30 cellular contexts compared by ENCODE assay signal in the genomic region with DNA sequence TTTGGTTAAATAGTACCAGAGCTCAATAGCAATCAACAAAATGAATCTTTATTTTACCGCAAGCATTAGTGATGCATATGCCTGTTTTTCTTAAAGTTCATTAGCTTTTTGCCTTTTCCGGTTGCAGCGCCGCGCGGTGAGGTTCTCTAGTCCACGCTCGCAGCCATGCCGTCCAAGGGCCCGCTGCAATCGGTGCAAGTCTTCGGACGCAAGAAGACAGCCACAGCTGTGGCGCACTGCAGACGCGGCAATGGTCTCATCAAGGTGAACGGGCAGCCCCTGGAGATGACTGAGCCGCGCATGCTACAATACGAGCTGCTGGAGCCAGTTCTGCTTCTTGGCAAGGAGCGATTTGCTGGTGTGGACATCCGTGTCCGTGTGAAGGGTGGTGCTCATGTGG.
"Had no signal": no experiment of that assay in that cellular context is flagged by ENCODE, and none has a peak within 500 bp of the region (broad histone marks: within the 10 kb centered on the region; RNA-seq: fewer than 3 reads in every experiment).

No MANE protein-coding gene starts in this region.

- DNase-seq: natural killer cell; occipital lobe; ovary; posterior cingulate gyrus; psoas muscle; right cardiac atrium; spleen; stimulated activated CD4-positive, alpha-beta T cell treated with anti-CD3 and anti-CD28 coated beads, Interleukin-12 subunit alpha, Interleukin-12 subunit beta, amount 100 ng/mL, for 4 hours; stimulated activated CD4-positive, alpha-beta T cell treated with anti-CD3 and anti-CD28 coated beads, Interleukin-1b, Interleukin-23, amount 100 ng/mL, for 48 hours; stimulated activated CD4-positive, alpha-beta T cell treated with anti-CD3 and anti-CD28 coated beads, Interleukin-4, amount 100 ng/mL, for 1 hour; stimulated activated CD4-positive, alpha-beta T cell treated with anti-CD3 and anti-CD28 coated beads, Interleukin-4, amount 100 ng/mL, for 4 hours; stimulated activated CD8-positive, alpha-beta memory T cell treated with anti-CD3 and anti-CD28 coated beads, Interleukin-4, amount 100 ng/mL, for 48 hours; stimulated activated naive CD4-positive, alpha-beta T cell; stimulated activated naive CD8-positive, alpha-beta T cell treated with anti-CD3 and anti-CD28 coated beads, Interleukin-15, amount 100 ng/mL, for 72 hours; stimulated activated naive CD8-positive, alpha-beta T cell treated with anti-CD3 and anti-CD28 coated beads, Interleukin-15, Interleukin-2, amounts not matched to agents 100 U/mL and 50 U/mL, for 24 hours; thyroid gland; trophoblast cell had no signal

- ATAC-seq: natural killer cell; psoas muscle; right cardiac atrium; sciatic nerve; stimulated activated memory B cell treated with anti-CD40 and anti-IgM and Interleukin-4, amounts not matched to agents 10 μg/mL and 1 μg/mL and 100 μg/mL, for 72 hours; stimulated activated naive CD8-positive, alpha-beta T cell treated with anti-CD3 and anti-CD28 coated beads, Interleukin-15, amount 100 ng/mL, for 72 hours; stimulated activated naive CD8-positive, alpha-beta T cell treated with anti-CD3 and anti-CD28 coated beads, Interleukin-15, Interleukin-2, amounts not matched to agents 100 U/mL and 50 U/mL, for 24 hours had no signal

- H3K4me2 ChIP-seq: neural progenitor cell, smooth muscle cell had no signal

- H3K4me3 ChIP-seq: neural progenitor cell, ovary, psoas muscle, skin epidermis, smooth muscle cell, spleen, thoracic aorta, thyroid gland, tibial nerve, upper lobe of left lung, vagina had no signal

- H3K9ac ChIP-seq: neural progenitor cell, parathyroid adenoma had no signal

- H3K27ac ChIP-seq: neural progenitor cell, ovary, parathyroid adenoma, psoas muscle, skin epidermis, spleen, thoracic aorta, thyroid gland, tibial nerve, upper lobe of left lung, vagina had no signal

- H3K27me3 Mint-ChIP-seq: progenitor cell of endocrine pancreas; stimulated activated memory B cell treated with anti-CD40 and anti-IgM and Interleukin-4, amounts not matched to agents 10 μg/mL and 1 μg/mL and 100 μg/mL, for 72 hours; stimulated activated naive CD8-positive, alpha-beta T cell treated with anti-CD3 and anti-CD28 coated beads, Interleukin-15, amount 100 ng/mL, for 72 hours had no signal

- H3K4me1 Mint-ChIP-seq: natural killer cell; nephron; neural progenitor cell; stimulated activated memory B cell treated with anti-CD40 and anti-IgM and Interleukin-4, amounts not matched to agents 10 μg/mL and 1 μg/mL and 100 μg/mL, for 72 hours; stimulated activated naive CD8-positive, alpha-beta T cell treated with anti-CD3 and anti-CD28 coated beads, Interleukin-15, amount 100 ng/mL, for 72 hours had no signal

- H3K4me1 ChIP-seq: neural progenitor cell, parathyroid adenoma, psoas muscle, spleen, thyroid gland, tibial nerve, upper lobe of left lung, vagina had no signal

- H2AFZ ChIP-seq: neural progenitor cell, parathyroid adenoma had no signal

- FAIRE-seq: urothelium cell line had no signal

- H3K27me3 ChIP-seq: neural progenitor cell, ovary, spleen, thyroid gland, tibial nerve, upper lobe of left lung, vagina had no signal

- H3K36me3 ChIP-seq: ovary, thyroid gland, upper lobe of left lung had no signal

- H3K27ac Mint-ChIP-seq: natural killer cell; nephron; neural progenitor cell; progenitor cell of endocrine pancreas; stimulated activated memory B cell treated with anti-CD40 and anti-IgM and Interleukin-4, amounts not matched to agents 10 μg/mL and 1 μg/mL and 100 μg/mL, for 72 hours had no signal

- H3K9me3 ChIP-seq: thyroid gland had no signal

- H3K4me3 Mint-ChIP-seq: natural killer cell; nephron; neural progenitor cell; stimulated activated memory B cell treated with anti-CD40 and anti-IgM and Interleukin-4, amounts not matched to agents 10 μg/mL and 1 μg/mL and 100 μg/mL, for 72 hours; stimulated activated naive CD8-positive, alpha-beta T cell treated with anti-CD3 and anti-CD28 coated beads, Interleukin-15, amount 100 ng/mL, for 72 hours had no signal

- H3K79me2 ChIP-seq: parathyroid adenoma had no signal
